In the genomic region with DNA sequence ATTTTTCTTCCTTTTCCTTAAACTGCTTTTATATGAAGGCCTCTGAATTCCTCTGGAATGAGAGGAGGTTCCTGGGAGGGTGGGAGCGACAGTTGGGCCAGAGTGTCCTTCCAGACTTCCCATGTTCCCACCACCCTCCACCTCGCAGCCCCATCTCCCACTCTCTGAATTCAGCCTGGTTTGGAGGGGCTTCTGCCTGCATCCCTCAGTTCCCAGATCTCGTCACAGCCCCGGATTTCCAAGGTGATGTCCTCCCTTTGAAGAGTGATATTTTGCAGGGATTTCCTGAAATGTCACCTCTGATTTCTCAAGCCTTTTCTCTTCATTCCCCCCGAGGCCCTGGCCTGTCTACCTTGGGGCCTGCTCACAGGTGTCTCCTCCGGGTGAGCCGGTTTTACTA, we compare ENCODE assay signal across 2 cellular contexts.
TF ChIP-seq lines count a peak whose summit lies in the region.

No MANE protein-coding gene starts in this region.

TF ChIP-seq in GM23338, 12 proteins besides CTCF, POLR2A, EP300 and RAD21:
- TF ChIP-seq, protein P1, sequence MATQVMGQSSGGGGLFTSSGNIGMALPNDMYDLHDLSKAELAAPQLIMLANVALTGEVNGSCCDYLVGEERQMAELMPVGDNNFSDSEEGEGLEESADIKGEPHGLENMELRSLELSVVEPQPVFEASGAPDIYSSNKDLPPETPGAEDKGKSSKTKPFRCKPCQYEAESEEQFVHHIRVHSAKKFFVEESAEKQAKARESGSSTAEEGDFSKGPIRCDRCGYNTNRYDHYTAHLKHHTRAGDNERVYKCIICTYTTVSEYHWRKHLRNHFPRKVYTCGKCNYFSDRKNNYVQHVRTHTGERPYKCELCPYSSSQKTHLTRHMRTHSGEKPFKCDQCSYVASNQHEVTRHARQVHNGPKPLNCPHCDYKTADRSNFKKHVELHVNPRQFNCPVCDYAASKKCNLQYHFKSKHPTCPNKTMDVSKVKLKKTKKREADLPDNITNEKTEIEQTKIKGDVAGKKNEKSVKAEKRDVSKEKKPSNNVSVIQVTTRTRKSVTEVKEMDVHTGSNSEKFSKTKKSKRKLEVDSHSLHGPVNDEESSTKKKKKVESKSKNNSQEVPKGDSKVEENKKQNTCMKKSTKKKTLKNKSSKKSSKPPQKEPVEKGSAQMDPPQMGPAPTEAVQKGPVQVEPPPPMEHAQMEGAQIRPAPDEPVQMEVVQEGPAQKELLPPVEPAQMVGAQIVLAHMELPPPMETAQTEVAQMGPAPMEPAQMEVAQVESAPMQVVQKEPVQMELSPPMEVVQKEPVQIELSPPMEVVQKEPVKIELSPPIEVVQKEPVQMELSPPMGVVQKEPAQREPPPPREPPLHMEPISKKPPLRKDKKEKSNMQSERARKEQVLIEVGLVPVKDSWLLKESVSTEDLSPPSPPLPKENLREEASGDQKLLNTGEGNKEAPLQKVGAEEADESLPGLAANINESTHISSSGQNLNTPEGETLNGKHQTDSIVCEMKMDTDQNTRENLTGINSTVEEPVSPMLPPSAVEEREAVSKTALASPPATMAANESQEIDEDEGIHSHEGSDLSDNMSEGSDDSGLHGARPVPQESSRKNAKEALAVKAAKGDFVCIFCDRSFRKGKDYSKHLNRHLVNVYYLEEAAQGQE (IDR thresholded peaks at IDR 0.05; ENCODE audit: unreplicated experiment) = no peak
- no peak for TF ChIP-seq ZNF114 (CRISPR knock-in tag; IDR thresholded peaks at IDR 0.05)
- no peak for TF ChIP-seq NANOG (IDR thresholded peaks at IDR 0.05; ENCODE audit: borderline replicate concordance)
- TF ChIP-seq CREB1 (CRISPR knock-in tag; IDR thresholded peaks at IDR 0.05; ENCODE audit: low read depth) = no peak
- TF ChIP-seq EZH2 (IDR thresholded peaks at IDR 0.05; ENCODE audit: low read depth, unreplicated experiment) = no peak
- TF ChIP-seq ZNF331 (CRISPR knock-in tag; IDR thresholded peaks at IDR 0.05; ENCODE audit: low read depth) = no peak

TF ChIP-seq in SK-N-SH treated with all-trans-retinoic acid at 6 μM for 48 hours, 23 proteins besides CTCF, POLR2A, EP300 and RAD21 (continued from another document):
- no peak for TF ChIP-seq SNAI2 (CRISPR knock-in tag; IDR thresholded peaks at IDR 0.05)
- no peak for TF ChIP-seq ZFP3 (CRISPR knock-in tag; IDR thresholded peaks at IDR 0.05)
